Comparison of ENCODE assay signal across 8 cellular contexts in the genomic region with DNA sequence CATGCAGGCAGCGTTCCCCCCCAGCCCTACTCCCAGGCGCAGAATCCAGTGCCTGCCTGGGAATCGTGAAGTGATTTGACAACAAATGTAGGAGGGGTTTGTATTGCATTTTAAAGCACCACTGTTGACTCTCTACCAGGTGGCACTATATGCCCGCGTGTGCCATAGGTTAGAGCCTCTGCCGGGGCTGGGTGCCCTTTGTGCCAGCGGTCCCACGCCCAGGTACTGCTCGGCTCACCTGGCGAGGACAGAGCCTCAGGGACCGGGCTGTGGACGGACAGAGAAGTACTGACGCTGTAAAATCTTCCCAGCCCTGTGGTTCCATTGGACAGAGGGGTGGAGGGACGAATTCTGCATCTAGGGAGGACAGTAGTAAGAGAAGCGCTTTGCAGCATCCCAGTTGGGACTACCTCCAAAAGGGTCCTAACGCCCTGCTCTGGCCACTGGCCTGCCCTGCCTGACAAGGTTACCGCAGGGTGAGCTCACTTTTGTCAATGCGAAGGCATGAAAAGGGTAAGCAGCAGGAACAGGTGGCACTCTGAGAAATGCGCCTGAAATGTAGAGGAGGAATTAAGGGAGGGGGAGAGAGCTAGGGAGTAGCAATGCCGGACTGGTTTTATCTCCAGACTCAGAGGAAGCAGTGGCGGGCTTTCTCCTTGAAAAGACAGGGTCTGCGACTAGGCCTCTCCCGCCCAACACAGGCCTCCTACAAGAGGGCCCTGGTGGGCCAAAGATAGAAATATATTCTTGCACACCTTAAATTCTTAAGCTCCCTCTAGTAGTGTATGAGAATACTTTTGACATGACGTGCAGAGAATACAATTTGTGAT. TPM values are rescaled to one million over a fixed set of nuclear protein-coding genes. Genes with fewer than 3 reads are reported as not detected.
DNase-seq lines count a peak whose midpoint lies in the region; ATAC-seq and TF ChIP-seq lines count a peak whose summit lies in the region.

No MANE protein-coding gene starts in this region.

- intact Hi-C loops in PC-9 (cut with micrococcal nuclease; ENCODE audit: unreplicated experiment), result loop anchor here (1.0 to 10.0 kb wide), 3 partner anchors 128 to 950 kb away; no protein-coding TSS in a partner anchor

- no peaks in the 10 kb centered on the region for H4K20me1 ChIP-seq in PC-9 (ENCODE audit: insufficient read depth)

- H3K9me2 ChIP-seq in PC-9 (ENCODE audit: insufficient read depth), result no peaks in the 10 kb centered on the region

- CTCF ChIA-PET in AG04449 (lab: Yijun Ruan, JAX), result interaction anchor here (0.8 to 1.4 kb wide), 2 partner anchors 11 to 402 kb away, joined by 3 read pairs; no protein-coding TSS in a partner anchor
- CTCF ChIA-PET in HEK293T (lab: Yijun Ruan, JAX), result interaction anchor here (0.6 kb wide), 1 partner anchor 22 kb away, joined by 3 read pairs; no protein-coding TSS in a partner anchor
- CTCF ChIA-PET in PC-9 (lab: Charles Lee), result no interaction called here

- in situ Hi-C loops in GM13976 (cut with MboI; ENCODE audit: low sequenced_read_pairs, unreplicated experiment), result no loop called here

- POLR2A ChIA-PET in AG04449 (lab: Yijun Ruan, JAX), result no interaction called here
- POLR2A ChIA-PET in HEK293T (lab: Yijun Ruan, JAX), result no interaction called here
- POLR2A ChIA-PET in PC-9 (lab: Charles Lee; ENCODE audit: unreplicated experiment), result no interaction called here

- no peak for DNase-seq in AG04449 (ENCODE audit: low read depth, low spot score)
- DNase-seq in HEK293T (ENCODE audit: extremely low spot score), result peak; percentile 13
- DNase-seq in PC-9, result peak in 1 of 2 experiments; percentile 55
- peak in 30 of 56 donors; percentile 19 to 81 (median 58) for DNase-seq in nucleus accumbens (lab: John Stamatoyannopoulos, UW)
- no peak for DNase-seq in COR-L47 (lab: John Stamatoyannopoulos, UW)
- no peak for DNase-seq in GM13976 (ENCODE audit: low spot score)

- TF ChIP-seq CTCF in AG04449 (IDR thresholded peaks at IDR 0.05; ENCODE audit: insufficient read depth, low read length, missing control alignments) (no peak), PC-9 (conservative IDR thresholded peaks at IDR 0.05) (peak; percentile 37; the same call in 1 of the 2 replicates), GM13976 (IDR thresholded peaks at IDR 0.05; ENCODE audit: borderline replicate concordance, control extremely low read depth, extremely low read depth, insufficient read depth, missing control alignments) (no peak)

- peak overlapping the region; percentile 97 for H3K4me2 ChIP-seq in PC-9

- no peaks in the 10 kb centered on the region for H3K27me3 ChIP-seq in PC-9 (ENCODE audit: insufficient read depth, low read depth)

- ATAC-seq in esophagus mucosa (peak; percentile 43), HG03565 (IDR thresholded peaks at IDR 0.05; ENCODE audit: unreplicated experiment) (no peak)

- BruUV-seq in PC-9 (replicated peaks; lab: Mats Ljungman, UMichigan), result no TSS peak

- peaks cover 7% of the 10 kb centered on the region; the same call in 1 of the 2 replicates for H3F3A ChIP-seq in PC-9 (ENCODE audit: insufficient read depth, low read depth)

- H3K79me2 ChIP-seq in PC-9 (ENCODE audit: low read depth), result no peaks in the 10 kb centered on the region

- no peaks in the 10 kb centered on the region for H3K36me3 ChIP-seq in PC-9 (ENCODE audit: low read depth)

- H2AFZ ChIP-seq in PC-9, result peak overlapping the region; percentile 91

- no peaks in the 10 kb centered on the region for H3K9me3 ChIP-seq in PC-9 (ENCODE audit: insufficient read depth, low read depth)

- peak overlapping the region; percentile 80 for H3K4me3 ChIP-seq in AG04449 (ENCODE audit: low read depth, low read length)
- H3K4me3 ChIP-seq in PC-9, result peak overlapping the region; percentile 95

- H3K4me1 ChIP-seq in PC-9 (replicated peaks; ENCODE audit: insufficient read depth), result peaks cover 12% of the 10 kb centered on the region; the same call in 1 of the 2 replicates

- no peak overlapping the region for H3K27ac ChIP-seq in PC-9

TF ChIP-seq in HEK293T, 16 proteins besides CTCF, POLR2A, EP300 and RAD21:
- TF ChIP-seq HDGF (IDR thresholded peaks at IDR 0.05; ENCODE audit: borderline replicate concordance) (no peak), SUZ12 (IDR thresholded peaks at IDR 0.05) (no peak), SP1 (IDR thresholded peaks at IDR 0.05) (no peak), FOXK2 (IDR thresholded peaks at IDR 0.05) (no peak), FOXM1 (IDR thresholded peaks at IDR 0.05; ENCODE audit: borderline replicate concordance) (no peak), ARNT (IDR thresholded peaks at IDR 0.05) (no peak), FOXA1 (IDR thresholded peaks at IDR 0.05) (no peak), BHLHE40 (IDR thresholded peaks at IDR 0.05; ENCODE audit: borderline replicate concordance) (no peak), NFRKB (IDR thresholded peaks at IDR 0.05) (no peak), ELF4 (IDR thresholded peaks at IDR 0.05) (no peak), ZNF384 (IDR thresholded peaks at IDR 0.05) (no peak), CTBP1 (IDR thresholded peaks at IDR 0.05; ENCODE audit: borderline replicate concordance) (no peak), LEF1 (IDR thresholded peaks at IDR 0.05; ENCODE audit: borderline replicate concordance) (no peak), L3MBTL2 (conservative IDR thresholded peaks at IDR 0.05) (no peak), TARDBP (IDR thresholded peaks at IDR 0.05) (no peak)
- TF ChIP-seq, protein P1, sequence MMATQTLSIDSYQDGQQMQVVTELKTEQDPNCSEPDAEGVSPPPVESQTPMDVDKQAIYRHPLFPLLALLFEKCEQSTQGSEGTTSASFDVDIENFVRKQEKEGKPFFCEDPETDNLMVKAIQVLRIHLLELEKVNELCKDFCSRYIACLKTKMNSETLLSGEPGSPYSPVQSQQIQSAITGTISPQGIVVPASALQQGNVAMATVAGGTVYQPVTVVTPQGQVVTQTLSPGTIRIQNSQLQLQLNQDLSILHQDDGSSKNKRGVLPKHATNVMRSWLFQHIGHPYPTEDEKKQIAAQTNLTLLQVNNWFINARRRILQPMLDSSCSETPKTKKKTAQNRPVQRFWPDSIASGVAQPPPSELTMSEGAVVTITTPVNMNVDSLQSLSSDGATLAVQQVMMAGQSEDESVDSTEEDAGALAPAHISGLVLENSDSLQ (IDR thresholded peaks at IDR 0.05), result no peak
TF ChIP-seq in HEK293T: peak in this region for 0.

RNA-seq across cellular contexts. Expression of gene CACNA2D1, which starts 0.9 kb away (rescaled TPM):
- total RNA-seq in PC-9 (2021), result 2.5 and 3.2 TPM in 2 replicates
- total RNA-seq in esophagus mucosa, result 2.2 TPM

Comparison
In these comparisons a context has a peak if more than half of its experiments do, and no peak if none do; other contexts are left out.
1. DNase-seq: peak in HEK293T (single experiment) and nucleus accumbens (30 of 56); none in AG04449 (single experiment), COR-L47 (single experiment) and GM13976 (single experiment).